In genomic region chr22:36355894-36356293, GRCh38 we compare ENCODE assay signal across 9 cellular contexts. TPM values are rescaled to one million over a fixed set of nuclear protein-coding genes. Genes with fewer than 3 reads are reported as not detected.
A peak's percentile ranks its signal among the peaks of the same experiment; 100 is the strongest.
DNase-seq lines count a peak whose midpoint lies in the region; ATAC-seq and TF ChIP-seq lines count a peak whose summit lies in the region.
"Had no signal": no experiment of that assay in that cellular context is flagged by ENCODE, and none has a peak within 500 bp of the region (broad histone marks: within the 10 kb centered on the region; RNA-seq: fewer than 3 reads in every experiment).

No MANE protein-coding gene starts in this region.

- H3K4me3 ChIP-seq in left ventricle myocardium inferior (peak overlapping the region; percentile 38), aorta (ENCODE audit: low read length in 2 of 2) (no peak overlapping the region)

- H3K9me3 ChIP-seq in left ventricle myocardium inferior (replicated peaks) (no peaks in the 10 kb centered on the region), aorta (ENCODE audit: control insufficient read depth, low read length) (no peaks in the 10 kb centered on the region)

- ATAC-seq in Right ventricle myocardium superior (ENCODE audit: poor library complexity): no peak
- ATAC-seq in central memory CD8-positive, alpha-beta T cell (replicated peaks; ENCODE audit: extremely low read depth, poor library complexity, severe bottlenecking): no peak
- ATAC-seq in natural killer cell treated with Interleukin-12 subunit alpha and Interleukin-12 subunit beta and Interleukin-15 and Interleukin-18, amount 100 ng/mL, for 72 hours: no peak
- no peak for ATAC-seq in aorta (ENCODE audit: low FRiP score)
- ATAC-seq in GM21360 (IDR thresholded peaks at IDR 0.05; ENCODE audit: unreplicated experiment): no peak

- intact Hi-C loops in left ventricle myocardium inferior (cut with micrococcal nuclease) (no loop called here), Right ventricle myocardium superior (cut with DNase I) (no loop called here), aorta (cut with DNase I) (no loop called here)

- peaks cover 97% of the 10 kb centered on the region for H3K4me1 ChIP-seq in left ventricle myocardium inferior
- H3K4me1 ChIP-seq in aorta (ENCODE audit: control insufficient read depth in 1 of 2, insufficient read depth in 2 of 2, low read length in 2 of 2): peaks cover 13 to 17% of the 10 kb centered on the region in 2 donors

- H3K36me3 Mint-ChIP-seq in central memory CD8-positive, alpha-beta T cell (ENCODE audit: insufficient read depth): peaks cover 51% of the 10 kb centered on the region
- H3K36me3 Mint-ChIP-seq in natural killer cell treated with Interleukin-12 subunit alpha and Interleukin-12 subunit beta and Interleukin-15 and Interleukin-18, amount 100 ng/mL, for 72 hours: peaks cover 6% of the 10 kb centered on the region

- H3K9me3 Mint-ChIP-seq in central memory CD8-positive, alpha-beta T cell: no peaks in the 10 kb centered on the region
- no peaks in the 10 kb centered on the region for H3K9me3 Mint-ChIP-seq in natural killer cell treated with Interleukin-12 subunit alpha and Interleukin-12 subunit beta and Interleukin-15 and Interleukin-18, amount 100 ng/mL, for 72 hours

- H3K4me1 Mint-ChIP-seq in central memory CD8-positive, alpha-beta T cell: peaks cover 96% of the 10 kb centered on the region
- peaks cover 77 to 82% of the 10 kb centered on the region in 2 donors for H3K4me1 Mint-ChIP-seq in natural killer cell treated with Interleukin-12 subunit alpha and Interleukin-12 subunit beta and Interleukin-15 and Interleukin-18, amount 100 ng/mL, for 72 hours (ENCODE audit: low read depth in 2 of 2)

- H3K36me3 ChIP-seq in left ventricle myocardium inferior (no peaks in the 10 kb centered on the region), aorta (ENCODE audit: control insufficient read depth in 1 of 2, insufficient read depth in 2 of 2, low read length in 1 of 2) (no peaks in the 10 kb centered on the region)

- H3K27me3 ChIP-seq in left ventricle myocardium inferior (ENCODE audit: low read depth) (no peaks in the 10 kb centered on the region), aorta (ENCODE audit: control insufficient read depth in 1 of 2, insufficient read depth in 2 of 2, low read length in 1 of 2) (no peaks in the 10 kb centered on the region)

- TF ChIP-seq CTCF in left ventricle myocardium inferior (IDR thresholded peaks at IDR 0.05; ENCODE audit: borderline replicate concordance) (no peak), GM20000 (IDR thresholded peaks at IDR 0.05; ENCODE audit: extremely low read depth, missing control alignments) (no peak)

- H3K27ac ChIP-seq in left ventricle myocardium inferior (replicated peaks) (peak overlapping the region; percentile 100), aorta (ENCODE audit: low read depth in 1 of 2, low read length in 2 of 2) (peak overlapping the region; percentile 95 to 99)

- H3K27me3 Mint-ChIP-seq in central memory CD8-positive, alpha-beta T cell: no peaks in the 10 kb centered on the region
- H3K27me3 Mint-ChIP-seq in natural killer cell treated with Interleukin-12 subunit alpha and Interleukin-12 subunit beta and Interleukin-15 and Interleukin-18, amount 100 ng/mL, for 72 hours: no peaks in the 10 kb centered on the region

- 30 to 37% methylated on average over 6 of the region's 6 CpGs for WGBS in aorta, 2 donors

- DNase-seq in left ventricle myocardium inferior (no peak), Right ventricle myocardium superior (no peak), aorta (no peak), H4 (ENCODE audit: low spot score) (no peak), GM20000 (ENCODE audit: low spot score) (no peak)
- DNase-seq in central memory CD8-positive, alpha-beta T cell (ENCODE audit: low spot score in 2 of 2): no peak
- DNase-seq in natural killer cell treated with Interleukin-12 subunit alpha and Interleukin-12 subunit beta and Interleukin-15 and Interleukin-18, amount 100 ng/mL, for 72 hours (ENCODE audit: low spot score): no peak
- DNase-seq: NCI-H446 had no signal

- H3K4me3 Mint-ChIP-seq in central memory CD8-positive, alpha-beta T cell: peak overlapping the region; percentile 67
- peak overlapping the region; percentile 81 for H3K4me3 Mint-ChIP-seq in natural killer cell treated with Interleukin-12 subunit alpha and Interleukin-12 subunit beta and Interleukin-15 and Interleukin-18, amount 100 ng/mL, for 72 hours

- H3K27ac Mint-ChIP-seq in central memory CD8-positive, alpha-beta T cell (ENCODE audit: low read depth): peak overlapping the region; percentile 95
- peak overlapping the region; percentile 83 to 90 for H3K27ac Mint-ChIP-seq in natural killer cell treated with Interleukin-12 subunit alpha and Interleukin-12 subunit beta and Interleukin-15 and Interleukin-18, amount 100 ng/mL, for 72 hours

RNA-seq across cellular contexts. Expression of gene MYH9, which starts 31.9 kb away (rescaled TPM):
- total RNA-seq in left ventricle myocardium inferior (150 TPM), Right ventricle myocardium superior (138 TPM), aorta (1,000 to 10,000 TPM; 1,564 to 1,890 TPM)
- total RNA-seq in natural killer cell treated with Interleukin-12 subunit alpha and Interleukin-12 subunit beta and Interleukin-15 and Interleukin-18, amount 100 ng/mL, for 72 hours: 100 to 1,000 TPM; 623 to 642 TPM
- polyA plus RNA-seq in aorta: 100 to 1,000 TPM; 170 to 572 TPM
- total RNA-seq in H4 (2014; rRNA removed; shearing (Covaris generic)): 57.5 and 82.9 TPM in 2 replicates
